In genomic region chr4:146520894-146521542, GRCh38 we compare ENCODE assay signal across 8 cellular contexts. TPM values are rescaled to one million over a fixed set of nuclear protein-coding genes. Genes with fewer than 3 reads are reported as not detected.
A peak's percentile ranks its signal among the peaks of the same experiment; 100 is the strongest.
DNase-seq lines count a peak whose midpoint lies in the region; ATAC-seq, FAIRE-seq and TF ChIP-seq lines count a peak whose summit lies in the region.

No MANE protein-coding gene starts in this region.

- peak; percentile 50 for FAIRE-seq in HepG2 (lab: Jason Lieb, UNC)

- TF ChIP-seq RAD21 in HepG2 (CRISPR knock-in tag; IDR thresholded peaks at IDR 0.05), result no peak

- no peaks in the 10 kb centered on the region for H3K9me3 ChIP-seq in HepG2 (ENCODE audit: low read length)
- H3K9me3 ChIP-seq in thymus (ENCODE audit: control insufficient read depth), result no peaks in the 10 kb centered on the region

- H3K9ac ChIP-seq in HepG2 (ENCODE audit: insufficient read depth, low read depth, low read length), result peak overlapping the region; percentile 85

- H3K27me3 ChIP-seq in HepG2 (ENCODE audit: control insufficient read depth in 1 of 2, insufficient read depth in 2 of 2, low read length in 2 of 2) (no peaks in the 10 kb centered on the region; a peak in 2 of 5 replicates), thymus (ENCODE audit: control insufficient read depth, insufficient read depth) (no peaks in the 10 kb centered on the region)

- peak overlapping the region; percentile 92 for H3K27ac ChIP-seq in HepG2 (ENCODE audit: extremely low read length, insufficient read depth, low read length)
- H3K27ac ChIP-seq in thymus (ENCODE audit: low read depth), result no peak overlapping the region

- TF ChIP-seq CTCF in HepG2 (CRISPR knock-in tag; IDR thresholded peaks at IDR 0.05), result no peak

- 0% methylated on average over 11 of the region's 12 CpGs for WGBS in HepG2 (ENCODE audit: low lambda C conversion rate)
- WGBS in thymus, result under 1% methylated on average over 12 of the region's 12 CpGs

- H3K79me2 ChIP-seq in HepG2 (ENCODE audit: insufficient read depth, low read length), result peaks cover 12% of the 10 kb centered on the region

- TF ChIP-seq POLR2A in HepG2 (IDR thresholded peaks at IDR 0.05; ENCODE audit: insufficient read depth in 1 of 2, low read depth in 2 of 2, low read length in 2 of 2), result peak in 1 of 2 experiments; percentile 63; a peak in 1 of 4 replicates

- peak; percentile 40 for ATAC-seq in GM21825 (IDR thresholded peaks at IDR 0.05; ENCODE audit: unreplicated experiment)
- peak; percentile 67 for ATAC-seq in SK-N-SH treated with all-trans-retinoic acid at 6 μM for 48 hours
- ATAC-seq in HepG2, result peak; percentile 75

- peak overlapping the region; percentile 93 for H3K4me3 ChIP-seq in Jurkat, Clone E6-1 (ENCODE audit: low read length)
- H3K4me3 ChIP-seq in HepG2 (replicated peaks in 1 of 3; ENCODE audit: insufficient read depth in 1 of 3, low read depth in 2 of 3, low read length in 3 of 3), result peak overlapping the region; percentile 89 to 98 (median 94)
- H3K4me3 ChIP-seq in thymus (ENCODE audit: low read length), result peak overlapping the region; percentile 61

- peak overlapping the region; percentile 96 for H3K4me2 ChIP-seq in HepG2 (ENCODE audit: low read depth, low read length)

- intact Hi-C loops in HepG2 (cut with micrococcal nuclease; ENCODE audit: unreplicated experiment), result loop anchor here (5.0 kb wide), 1 partner anchor 179 kb away; no protein-coding TSS in a partner anchor

- POLR2A ChIA-PET in HepG2 (lab: Yijun Ruan, JAX), result no interaction called here

- CTCF ChIA-PET in HepG2 (lab: Yijun Ruan, JAX; ENCODE audit: low intra/inter-chr PET ratio, low total read pairs), result no interaction called here

- H3K4me1 ChIP-seq in HepG2 (ENCODE audit: insufficient read depth, low read length), result peaks cover 20% of the 10 kb centered on the region
- H3K4me1 ChIP-seq in thymus (ENCODE audit: control insufficient read depth, insufficient read depth, low read length), result no peaks in the 10 kb centered on the region

- H4K20me1 ChIP-seq in HepG2 (ENCODE audit: insufficient read depth, low read length), result no peaks in the 10 kb centered on the region

- no peaks in the 10 kb centered on the region for H3K36me3 ChIP-seq in HepG2 (replicated peaks in 1 of 2; ENCODE audit: control insufficient read depth in 1 of 2, insufficient read depth in 2 of 2, low read length in 2 of 2)
- H3K36me3 ChIP-seq in thymus (ENCODE audit: control insufficient read depth, insufficient read depth), result no peaks in the 10 kb centered on the region

- in situ Hi-C loops in HepG2 (cut with HindIII; ENCODE audit: extremely low pct_ligation_motif_present, low pct_unique_long_range_greater_than_20kb), result no loop called here

- DNase-seq in NCI-H524 (lab: John Stamatoyannopoulos, UW), result peak; percentile 2 to 36
- DNase-seq in NCI-H524 treated with DMSO at 0.1 percent for 48 hours (lab: John Stamatoyannopoulos, UW), result no peak
- DNase-seq in Jurkat, Clone E6-1 (ENCODE audit: low read depth, low spot score), result peak; percentile 37
- DNase-seq in dedifferentiated amniotic fluid mesenchymal stem cell (ENCODE audit: extremely low spot score), result peak; percentile 52
- DNase-seq in HepG2 (ENCODE audit: low spot score), result peak; percentile 71

- TSS peak; percentile 80 for BruUV-seq in HepG2 (replicated peaks; lab: Mats Ljungman, UMichigan)

- no peak for TF ChIP-seq EP300 in HepG2 (IDR thresholded peaks at IDR 0.05; ENCODE audit: low read depth in 2 of 2, low read length in 2 of 2)
- TF ChIP-seq EP300 in HepG2 (CRISPR knock-in tag; IDR thresholded peaks at IDR 0.05; ENCODE audit: borderline replicate concordance), result no peak

- peak overlapping the region; percentile 95 for H2AFZ ChIP-seq in HepG2 (ENCODE audit: low read length)

TF ChIP-seq in SK-N-SH treated with all-trans-retinoic acid at 6 μM for 48 hours, 23 proteins besides CTCF, POLR2A, EP300 and RAD21 (continues in another document):
- TF ChIP-seq CSDC2 (CRISPR knock-in tag; IDR thresholded peaks at IDR 0.05), result no peak
- TF ChIP-seq ZNF8 (CRISPR knock-in tag; IDR thresholded peaks at IDR 0.05), result no peak
- TF ChIP-seq TCF4 (CRISPR knock-in tag; IDR thresholded peaks at IDR 0.05; ENCODE audit: borderline replicate concordance), result no peak
- TF ChIP-seq OSR1 (CRISPR knock-in tag; IDR thresholded peaks at IDR 0.05), result no peak
- no peak for TF ChIP-seq ZNF70 (CRISPR knock-in tag; IDR thresholded peaks at IDR 0.05)
- TF ChIP-seq CSRNP3 (CRISPR knock-in tag; IDR thresholded peaks at IDR 0.05), result no peak
- no peak for TF ChIP-seq RARB (CRISPR knock-in tag; IDR thresholded peaks at IDR 0.05)
- no peak for TF ChIP-seq PPARA (CRISPR knock-in tag; IDR thresholded peaks at IDR 0.05; ENCODE audit: borderline replicate concordance)

TF ChIP-seq in HepG2, 621 proteins besides CTCF, POLR2A, EP300 and RAD21 (continues in another document):
- TF ChIP-seq THAP7 (CRISPR knock-in tag; IDR thresholded peaks at IDR 0.05) (no peak), TGIF2 (CRISPR knock-in tag; IDR thresholded peaks at IDR 0.05) (peak; percentile 17; the same call in 1 of the 2 replicates), ZBTB42 (CRISPR knock-in tag; IDR thresholded peaks at IDR 0.05) (no peak), SRF (IDR thresholded peaks at IDR 0.05; ENCODE audit: low read depth, low read length) (no peak), ARID5B (CRISPR knock-in tag; IDR thresholded peaks at IDR 0.05) (0 out of 2 replicates have a peak, but pooled peaks have one; percentile 20)

RNA-seq across cellular contexts. Expression of gene SLC10A7, which starts 0.7 kb away (rescaled TPM):
- 8.7 TPM for polyA plus RNA-seq in Jurkat, Clone E6-1 (2012; ENCODE audit: insufficient read depth, insufficient read length)
- total RNA-seq in HepG2 (2016; rRNA removed; fragmentation: Illumina TruSeq; extraction: Trizol), result 14.7 and 18.8 TPM in 2 replicates
- 1.2 and 3.0 TPM in 2 replicates for total RNA-seq in HepG2 (2016; cell fraction: cytosol; rRNA removed; fragmentation: Illumina TruSeq; extraction: Trizol; ENCODE audit: low read depth)
- total RNA-seq in HepG2 (2016; cell fraction: insoluble cytoplasmic fraction; rRNA removed; fragmentation: Illumina TruSeq; extraction: Trizol), result 11.3 and 12.7 TPM in 2 replicates
- total RNA-seq in HepG2 (2016; cell fraction: membrane; rRNA removed; fragmentation: Illumina TruSeq; extraction: Trizol), result 4.2 and 4.6 TPM in 2 replicates
- total RNA-seq in HepG2 (2016; cell fraction: nucleus; rRNA removed; fragmentation: Illumina TruSeq; extraction: Trizol), result 30.7 and 36.5 TPM in 2 replicates
- 12.7 and 18.5 TPM in 2 replicates for polyA plus RNA-seq in HepG2 (2011; rRNA removed)
- 6.6 and 9.9 TPM in 2 replicates for polyA plus RNA-seq in HepG2 (2011; cell fraction: cytosol; rRNA removed)
- polyA plus RNA-seq in HepG2 (2011; cell fraction: nucleus; rRNA removed), result 18.0 and 21.3 TPM in 2 replicates
- 6.8 and 7.2 TPM in 2 replicates for polyA plus RNA-seq in HepG2 (2012)
- 0.58 and 0.92 TPM in 2 replicates for polyA plus RNA-seq in HepG2 (2016; cell fraction: cytosol; fragmentation: Illumina TruSeq; extraction: Trizol; ENCODE audit: low read depth)
- polyA plus RNA-seq in HepG2 (2016; cell fraction: insoluble cytoplasmic fraction; fragmentation: Illumina TruSeq; extraction: Trizol; ENCODE audit: low read depth), result 9.4 and 10.9 TPM in 2 replicates
- polyA plus RNA-seq in HepG2 (2016; cell fraction: membrane; fragmentation: Illumina TruSeq; extraction: Trizol; ENCODE audit: low read depth), result 2.0 and 2.4 TPM in 2 replicates
- polyA plus RNA-seq in HepG2 (2016; cell fraction: nucleus; fragmentation: Illumina TruSeq; extraction: Trizol; ENCODE audit: insufficient read depth, low read depth), result 14.9 and 16.2 TPM in 2 replicates
- polyA minus RNA-seq in HepG2 (2011; rRNA and poly(A)+ RNA removed; ENCODE audit: low replicate concordance), result 4.7 and 10.5 TPM in 2 replicates
- polyA minus RNA-seq in HepG2 (2011; cell fraction: cytosol; rRNA and poly(A)+ RNA removed), result 7.4 and 8.6 TPM in 2 replicates
- polyA minus RNA-seq in HepG2 (2011; cell fraction: nucleus; rRNA and poly(A)+ RNA removed), result 50.8 and 53.3 TPM in 2 replicates
- 4.9 TPM for polyA plus RNA-seq in thymus
